23 cellular contexts compared by ENCODE assay signal in the genomic region with DNA sequence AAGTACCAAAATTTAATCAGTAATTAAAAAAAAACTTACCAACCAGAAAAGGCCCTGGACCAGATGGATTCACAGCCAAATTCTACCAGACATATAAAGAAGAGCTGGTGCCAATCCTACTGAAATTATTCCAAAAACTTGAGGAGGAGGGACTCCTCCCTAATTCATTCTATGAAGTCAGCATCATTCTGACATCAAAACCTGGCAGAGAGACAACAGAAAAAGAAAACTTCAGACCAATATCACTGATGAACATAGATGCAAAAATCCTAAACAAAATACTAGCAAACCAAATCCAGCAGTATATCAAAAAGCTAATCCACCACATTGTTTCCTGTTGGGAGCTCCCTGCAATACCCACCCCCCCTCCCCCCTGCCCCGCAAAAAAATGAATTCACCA.
"Had no signal": no experiment of that assay in that cellular context is flagged by ENCODE, and none has a peak within 500 bp of the region (broad histone marks: within the 10 kb centered on the region; RNA-seq: fewer than 3 reads in every experiment).

A gene (minus strand): TSS at position 101 of the 400 bp plus-strand sequence. CDS start 19,639 bp downstream, outside the sequence.

- DNase-seq: stimulated activated CD4-positive, alpha-beta T cell treated with anti-CD3 and anti-CD28 coated beads, Interleukin-2, amount 100 ng/mL, for 48 hours; stimulated activated CD4-positive, alpha-beta T cell treated with anti-CD3 and anti-CD28 coated beads, Interleukin-4, amount 100 ng/mL, for 1 hour; stimulated activated CD4-positive, alpha-beta T cell treated with anti-CD3 and anti-CD28 coated beads, Interleukin-4, amount 100 ng/mL, for 24 hours; stimulated activated CD4-positive, alpha-beta T cell treated with anti-CD3 and anti-CD28 coated beads, Interleukin-4, amount 100 ng/mL, for 4 hours; stimulated activated CD8-positive, alpha-beta memory T cell treated with anti-CD3 and anti-CD28 coated beads, Interleukin-4, amount 100 ng/mL, for 48 hours; stimulated activated naive B cell treated with anti-CD40 and anti-IgM and Interleukin-4, amounts not matched to agents 10 μg/mL and 1 μg/mL and 100 μg/mL, for 72 hours; stimulated activated naive CD4-positive, alpha-beta T cell; stimulated activated naive CD4-positive, alpha-beta T cell treated with Interleukin-2 at 50 U/mL for 16 hours; stimulated activated naive CD8-positive, alpha-beta T cell treated with anti-CD3 and anti-CD28 coated beads, Interleukin-15, amount 100 ng/mL, for 72 hours; stimulated activated naive CD8-positive, alpha-beta T cell treated with anti-CD3 and anti-CD28 coated beads, Interleukin-15, Interleukin-2, amounts not matched to agents 100 U/mL and 50 U/mL, for 24 hours; stomach; substantia nigra; testis; thyroid gland; tibial artery; transverse colon; trophoblast cell; upper lobe of left lung; upper lobe of right lung; uterus had no signal

- FAIRE-seq: urothelium cell line had no signal

- ATAC-seq: stimulated activated effector memory CD8-positive, alpha-beta T cell treated with anti-CD3 and anti-CD28 coated beads, Interleukin-12 subunit alpha, Interleukin-12 subunit beta, amount 100 ng/mL, for 72 hours; stimulated activated memory B cell treated with anti-CD40 and anti-IgM and Interleukin-4, amounts not matched to agents 10 μg/mL and 1 μg/mL and 100 μg/mL, for 72 hours; stimulated activated naive B cell treated with anti-CD40 and anti-IgM and Interleukin-4, amounts not matched to agents 10 μg/mL and 1 μg/mL and 100 μg/mL, for 72 hours; stimulated activated naive CD8-positive, alpha-beta T cell treated with anti-CD3 and anti-CD28 coated beads, Interleukin-15, amount 100 ng/mL, for 72 hours; stimulated activated naive CD8-positive, alpha-beta T cell treated with anti-CD3 and anti-CD28 coated beads, Interleukin-15, Interleukin-2, amounts not matched to agents 100 U/mL and 50 U/mL, for 24 hours; upper lobe of right lung had no signal
